15 cellular contexts compared by ENCODE assay signal in the genomic region with DNA sequence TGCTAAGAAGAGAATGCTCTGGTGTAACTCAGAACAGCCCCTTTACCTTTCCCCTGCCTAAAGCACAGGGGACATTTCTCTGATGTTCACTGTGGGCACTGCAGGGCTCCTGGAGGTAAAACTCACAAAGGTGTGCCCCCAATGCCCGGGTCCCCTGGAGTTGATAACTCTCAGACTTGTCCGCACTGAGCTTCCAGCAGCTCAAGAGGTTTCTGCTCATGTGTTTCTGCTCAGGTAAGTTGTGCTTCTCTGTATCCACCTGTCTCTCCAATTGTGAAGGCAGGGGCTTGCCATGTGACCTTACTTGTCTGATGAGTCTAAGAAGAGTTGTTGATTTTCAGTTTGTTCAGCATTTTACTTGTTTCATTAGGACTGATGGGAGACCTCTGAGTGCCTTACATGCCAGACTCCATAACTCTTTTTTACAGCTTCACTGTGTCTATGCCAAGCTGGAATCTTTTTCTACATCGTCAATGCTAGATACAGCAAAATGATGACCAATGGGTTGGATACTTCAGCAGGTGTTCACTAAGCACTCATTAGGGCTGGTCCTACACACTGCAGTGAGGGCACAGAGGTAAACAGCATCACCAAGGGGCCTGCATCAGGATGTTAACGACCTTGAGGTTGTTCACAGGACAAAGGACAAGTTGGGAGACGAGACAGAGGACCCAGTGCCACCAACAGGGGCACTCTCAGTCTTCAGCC.
"Had no signal": no experiment of that assay in that cellular context is flagged by ENCODE, and none has a peak within 500 bp of the region (broad histone marks: within the 10 kb centered on the region; RNA-seq: fewer than 3 reads in every experiment).

No MANE protein-coding gene starts in this region.

- H3K36me3 ChIP-seq: breast epithelium, prostate gland, right lobe of liver had no signal

- H3K27ac ChIP-seq: breast epithelium, foreskin keratinocyte, prostate gland, right lobe of liver, VCaP had no signal

- H3K27me3 ChIP-seq: foreskin keratinocyte, right lobe of liver had no signal

- H3K4me1 Mint-ChIP-seq: activated naive CD8-positive, alpha-beta T cell treated with anti-CD3 and anti-CD28 coated beads, Interleukin-2, amount 50 U/mL, for 24 hours; stimulated activated memory B cell treated with anti-CD40 and anti-IgM and Interleukin-4, amounts not matched to agents 10 μg/mL and 1 μg/mL and 100 μg/mL, for 72 hours had no signal

- H3K4me1 ChIP-seq: breast epithelium, foreskin keratinocyte, prostate gland, right lobe of liver had no signal

- H3K9me3 Mint-ChIP-seq: natural killer cell treated with Interleukin-12 subunit alpha and Interleukin-12 subunit beta and Interleukin-15 and Interleukin-18, amount 100 ng/mL, for 72 hours had no signal

- H3K9me3 ChIP-seq: prostate gland, right lobe of liver had no signal

- ATAC-seq: activated naive CD8-positive, alpha-beta T cell treated with anti-CD3 and anti-CD28 coated beads, Interleukin-2, amount 50 U/mL, for 24 hours; foreskin keratinocyte; natural killer cell treated with Interleukin-12 subunit alpha and Interleukin-12 subunit beta and Interleukin-15 and Interleukin-18, amount 100 ng/mL, for 72 hours; right lobe of liver; stimulated activated memory B cell treated with anti-CD40 and anti-IgM and Interleukin-4, amounts not matched to agents 10 μg/mL and 1 μg/mL and 100 μg/mL, for 72 hours had no signal

- DNase-seq: activated CD4-positive, alpha-beta T cell treated with anti-CD3 and anti-CD28 coated beads for 1 hour; activated naive CD4-positive, alpha-beta T cell treated with Interleukin-2 at 50 U/mL for 16 hours; activated naive CD8-positive, alpha-beta T cell treated with anti-CD3 and anti-CD28 coated beads, Interleukin-2, amount 50 U/mL, for 24 hours; foreskin keratinocyte; hippocampal formation; stimulated activated CD4-positive, alpha-beta T cell treated with anti-CD3 and anti-CD28 coated beads, Interleukin-4, amount 100 ng/mL, for 4 hours; SW 1271; T-helper 2 cell had no signal

- H3K4me3 ChIP-seq: breast epithelium, lung, prostate gland, right lobe of liver had no signal

- H3K27ac Mint-ChIP-seq: activated naive CD8-positive, alpha-beta T cell treated with anti-CD3 and anti-CD28 coated beads, Interleukin-2, amount 50 U/mL, for 24 hours; natural killer cell treated with Interleukin-12 subunit alpha and Interleukin-12 subunit beta and Interleukin-15 and Interleukin-18, amount 100 ng/mL, for 72 hours; stimulated activated memory B cell treated with anti-CD40 and anti-IgM and Interleukin-4, amounts not matched to agents 10 μg/mL and 1 μg/mL and 100 μg/mL, for 72 hours had no signal

- H3K4me3 Mint-ChIP-seq: activated naive CD8-positive, alpha-beta T cell treated with anti-CD3 and anti-CD28 coated beads, Interleukin-2, amount 50 U/mL, for 24 hours; natural killer cell treated with Interleukin-12 subunit alpha and Interleukin-12 subunit beta and Interleukin-15 and Interleukin-18, amount 100 ng/mL, for 72 hours; stimulated activated memory B cell treated with anti-CD40 and anti-IgM and Interleukin-4, amounts not matched to agents 10 μg/mL and 1 μg/mL and 100 μg/mL, for 72 hours had no signal
